Comparison of ENCODE assay signal across 10 cellular contexts in the genomic region with DNA sequence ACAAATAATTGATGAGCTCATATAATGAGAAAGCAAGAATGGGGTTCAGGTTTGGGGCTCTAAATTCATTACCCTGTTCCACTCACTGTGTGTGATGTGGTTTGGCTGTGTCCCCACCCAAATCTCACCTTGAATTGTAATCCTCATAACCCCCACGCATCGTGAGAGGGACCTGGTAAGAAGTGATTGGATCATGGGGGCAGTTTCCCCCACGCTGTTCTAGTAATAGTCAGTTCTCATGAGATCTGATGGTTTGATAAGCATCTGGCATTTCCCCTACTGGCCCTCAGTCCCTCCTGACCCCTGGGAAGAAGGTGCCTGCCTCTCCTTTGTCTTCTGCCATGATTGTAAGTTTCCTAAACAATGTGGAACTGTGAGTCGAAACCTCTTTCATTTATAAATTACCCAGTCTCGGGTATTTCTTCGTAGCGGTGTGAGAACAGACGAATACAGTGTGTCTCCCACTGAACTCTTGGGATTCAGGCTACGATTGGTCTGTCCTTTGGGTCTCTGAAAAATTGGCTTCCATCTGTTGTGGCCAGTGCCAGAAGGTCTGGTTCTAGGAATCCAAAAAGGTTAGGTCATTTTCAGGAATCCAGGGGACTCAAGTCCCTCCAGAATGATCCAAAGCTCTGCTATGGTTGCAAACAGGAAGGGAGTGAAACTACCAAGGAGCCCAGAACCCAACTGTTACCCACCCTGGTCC.
A peak's percentile ranks its signal among the peaks of the same experiment; 100 is the strongest.
DNase-seq lines count a peak whose midpoint lies in the region; ATAC-seq and TF ChIP-seq lines count a peak whose summit lies in the region.
"Had no signal": no experiment of that assay in that cellular context is flagged by ENCODE, and none has a peak within 500 bp of the region (broad histone marks: within the 10 kb centered on the region; RNA-seq: fewer than 3 reads in every experiment).

No MANE protein-coding gene starts in this region.

- no peak for DNase-seq in activated naive CD8-positive, alpha-beta T cell treated with anti-CD3 and anti-CD28 coated beads, Interleukin-2, amount 50 U/mL, for 24 hours
- DNase-seq in activated naive CD8-positive, alpha-beta T cell treated with anti-CD3 and anti-CD28 coated beads for 36 hours, result no peak
- DNase-seq in left ventricle myocardium inferior (no peak), Peyer's patch (no peak)
- DNase-seq in stimulated activated CD8-positive, alpha-beta memory T cell treated with anti-CD3 and anti-CD28 coated beads, Interleukin-4, amount 100 ng/mL, for 48 hours, result peak; percentile 35
- DNase-seq in activated naive CD4-positive, alpha-beta T cell treated with anti-CD3 and anti-CD28 coated beads for 36 hours, result no peak
- DNase-seq: NCI-H226 had no signal

- intact Hi-C loops in left ventricle myocardium inferior (cut with micrococcal nuclease), result no loop called here
- intact Hi-C loops in activated naive CD4-positive, alpha-beta T cell treated with anti-CD3 and anti-CD28 coated beads for 36 hours (cut with micrococcal nuclease), result no loop called here

- peaks cover 88% of the 10 kb centered on the region for H3K4me1 ChIP-seq in left ventricle myocardium inferior
- H3K4me1 ChIP-seq in Peyer's patch, result peaks cover 0 to 33% (median 0%) of the 10 kb centered on the region in 4 donors

- CTCF ChIA-PET in activated naive CD4-positive, alpha-beta T cell treated with anti-CD3 and anti-CD28 coated beads for 36 hours (lab: Charles Lee), result interaction anchor here (0.8 kb wide), 1 partner anchor 10 kb away, joined by 3 read pairs; no protein-coding TSS in a partner anchor

- H3K4me3 ChIP-seq in left ventricle myocardium inferior, result no peak overlapping the region
- no peak overlapping the region for H3K4me3 ChIP-seq in Peyer's patch

- peak; percentile 13 for ATAC-seq in activated naive CD8-positive, alpha-beta T cell treated with anti-CD3 and anti-CD28 coated beads, Interleukin-2, amount 50 U/mL, for 24 hours
- no peak for ATAC-seq in GM21515 (IDR thresholded peaks at IDR 0.05; ENCODE audit: unreplicated experiment)

- no peak overlapping the region for H3K4me3 Mint-ChIP-seq in activated naive CD8-positive, alpha-beta T cell treated with anti-CD3 and anti-CD28 coated beads, Interleukin-2, amount 50 U/mL, for 24 hours
- H3K4me3 Mint-ChIP-seq in activated naive CD8-positive, alpha-beta T cell treated with anti-CD3 and anti-CD28 coated beads for 36 hours, result no peak overlapping the region
- no peak overlapping the region for H3K4me3 Mint-ChIP-seq in activated naive CD4-positive, alpha-beta T cell treated with anti-CD3 and anti-CD28 coated beads for 36 hours

- H3K4me1 Mint-ChIP-seq in activated naive CD8-positive, alpha-beta T cell treated with anti-CD3 and anti-CD28 coated beads, Interleukin-2, amount 50 U/mL, for 24 hours, result peaks cover 69% of the 10 kb centered on the region
- peaks cover 42% of the 10 kb centered on the region for H3K4me1 Mint-ChIP-seq in activated naive CD8-positive, alpha-beta T cell treated with anti-CD3 and anti-CD28 coated beads for 36 hours
- peaks cover 35% of the 10 kb centered on the region for H3K4me1 Mint-ChIP-seq in activated naive CD4-positive, alpha-beta T cell treated with anti-CD3 and anti-CD28 coated beads for 36 hours (ENCODE audit: low read depth)

- H3K36me3 ChIP-seq in left ventricle myocardium inferior (no peaks in the 10 kb centered on the region), Peyer's patch (no peaks in the 10 kb centered on the region)

- H3K27ac ChIP-seq in VCaP, result peak overlapping the region; percentile 76
- H3K27ac ChIP-seq in left ventricle myocardium inferior (replicated peaks), result peak overlapping the region; percentile 87
- H3K27ac ChIP-seq in Peyer's patch, result no peak overlapping the region

- H3K27ac Mint-ChIP-seq in activated naive CD8-positive, alpha-beta T cell treated with anti-CD3 and anti-CD28 coated beads, Interleukin-2, amount 50 U/mL, for 24 hours, result peak overlapping the region; percentile 46
- no peak overlapping the region for H3K27ac Mint-ChIP-seq in activated naive CD8-positive, alpha-beta T cell treated with anti-CD3 and anti-CD28 coated beads for 36 hours
- H3K27ac Mint-ChIP-seq in activated naive CD4-positive, alpha-beta T cell treated with anti-CD3 and anti-CD28 coated beads for 36 hours, result no peak overlapping the region

- H3K27me3 ChIP-seq in left ventricle myocardium inferior (ENCODE audit: low read depth) (no peaks in the 10 kb centered on the region), Peyer's patch (no peaks in the 10 kb centered on the region)
- H3K27me3 ChIP-seq: dorsolateral prefrontal cortex had no signal

- TF ChIP-seq POLR2A in Peyer's patch (IDR thresholded peaks at IDR 0.05), result no peak

- H3K9me3 Mint-ChIP-seq in activated naive CD8-positive, alpha-beta T cell treated with anti-CD3 and anti-CD28 coated beads, Interleukin-2, amount 50 U/mL, for 24 hours, result no peaks in the 10 kb centered on the region
- H3K9me3 Mint-ChIP-seq in activated naive CD8-positive, alpha-beta T cell treated with anti-CD3 and anti-CD28 coated beads for 36 hours, result no peaks in the 10 kb centered on the region
- no peaks in the 10 kb centered on the region for H3K9me3 Mint-ChIP-seq in activated naive CD4-positive, alpha-beta T cell treated with anti-CD3 and anti-CD28 coated beads for 36 hours

- no peaks in the 10 kb centered on the region for H3K27me3 Mint-ChIP-seq in activated naive CD8-positive, alpha-beta T cell treated with anti-CD3 and anti-CD28 coated beads, Interleukin-2, amount 50 U/mL, for 24 hours
- H3K27me3 Mint-ChIP-seq in activated naive CD8-positive, alpha-beta T cell treated with anti-CD3 and anti-CD28 coated beads for 36 hours, result peaks cover under 1% of the 10 kb centered on the region
- no peaks in the 10 kb centered on the region for H3K27me3 Mint-ChIP-seq in activated naive CD4-positive, alpha-beta T cell treated with anti-CD3 and anti-CD28 coated beads for 36 hours (ENCODE audit: low read depth)

- H3K9me3 ChIP-seq in left ventricle myocardium inferior (replicated peaks) (no peaks in the 10 kb centered on the region), Peyer's patch (no peaks in the 10 kb centered on the region)

- TF ChIP-seq CTCF in VCaP (conservative IDR thresholded peaks at IDR 0.05), result no peak
- no peak for TF ChIP-seq CTCF in left ventricle myocardium inferior (IDR thresholded peaks at IDR 0.05; ENCODE audit: borderline replicate concordance)
- TF ChIP-seq CTCF in Peyer's patch (IDR thresholded peaks at IDR 0.05), result no peak

- peaks cover 6% of the 10 kb centered on the region for H3K36me3 Mint-ChIP-seq in activated naive CD8-positive, alpha-beta T cell treated with anti-CD3 and anti-CD28 coated beads, Interleukin-2, amount 50 U/mL, for 24 hours (ENCODE audit: low read depth)
- peaks cover 10% of the 10 kb centered on the region for H3K36me3 Mint-ChIP-seq in activated naive CD8-positive, alpha-beta T cell treated with anti-CD3 and anti-CD28 coated beads for 36 hours
- no peaks in the 10 kb centered on the region for H3K36me3 Mint-ChIP-seq in activated naive CD4-positive, alpha-beta T cell treated with anti-CD3 and anti-CD28 coated beads for 36 hours (ENCODE audit: low read depth)

Comparison
In these comparisons a context has a peak if more than half of its experiments do, and no peak if none do; other contexts are left out.
1. H3K27ac ChIP-seq: peak in VCaP (single experiment) and left ventricle myocardium inferior (single experiment); none in Peyer's patch (0 of 4).